1 cellular context compared by ENCODE assay signal in the genomic region with DNA sequence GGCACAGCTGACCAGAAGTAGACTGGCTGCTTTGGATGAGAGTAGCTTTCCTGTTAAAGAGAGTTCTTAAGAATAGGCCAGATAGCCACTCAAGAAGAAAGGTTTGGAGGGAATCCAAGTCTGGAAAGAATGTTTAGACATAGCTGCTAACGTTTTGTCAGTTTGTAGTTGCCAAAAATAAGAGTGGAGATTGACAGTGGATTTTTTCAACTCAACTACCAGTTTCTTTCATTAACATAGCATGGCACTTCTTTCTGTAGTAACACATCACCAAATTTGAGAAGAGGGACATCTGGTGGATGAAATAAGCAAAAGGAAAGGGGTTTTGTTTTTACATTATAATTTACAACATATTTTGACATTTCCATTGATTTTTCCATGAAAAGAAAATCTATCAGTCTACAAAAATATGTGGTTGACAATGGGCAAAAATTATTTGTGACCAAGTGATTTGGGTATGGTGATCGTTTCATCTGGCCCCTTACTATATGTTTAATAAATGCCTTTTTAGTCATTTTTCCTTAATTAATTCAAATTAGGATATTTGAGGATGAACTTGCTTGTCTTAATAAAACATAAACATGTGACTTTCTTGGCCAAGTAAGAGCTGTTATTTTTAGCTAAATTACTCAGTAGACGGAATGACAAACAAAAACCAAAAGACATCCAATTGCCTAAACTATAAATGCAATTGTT.
TF ChIP-seq lines count a peak whose summit lies in the region.

No MANE protein-coding gene starts in this region.

TF ChIP-seq in K562, 482 proteins besides CTCF, POLR2A, EP300 and RAD21 (continued from another document):
- TF ChIP-seq, protein P1, sequence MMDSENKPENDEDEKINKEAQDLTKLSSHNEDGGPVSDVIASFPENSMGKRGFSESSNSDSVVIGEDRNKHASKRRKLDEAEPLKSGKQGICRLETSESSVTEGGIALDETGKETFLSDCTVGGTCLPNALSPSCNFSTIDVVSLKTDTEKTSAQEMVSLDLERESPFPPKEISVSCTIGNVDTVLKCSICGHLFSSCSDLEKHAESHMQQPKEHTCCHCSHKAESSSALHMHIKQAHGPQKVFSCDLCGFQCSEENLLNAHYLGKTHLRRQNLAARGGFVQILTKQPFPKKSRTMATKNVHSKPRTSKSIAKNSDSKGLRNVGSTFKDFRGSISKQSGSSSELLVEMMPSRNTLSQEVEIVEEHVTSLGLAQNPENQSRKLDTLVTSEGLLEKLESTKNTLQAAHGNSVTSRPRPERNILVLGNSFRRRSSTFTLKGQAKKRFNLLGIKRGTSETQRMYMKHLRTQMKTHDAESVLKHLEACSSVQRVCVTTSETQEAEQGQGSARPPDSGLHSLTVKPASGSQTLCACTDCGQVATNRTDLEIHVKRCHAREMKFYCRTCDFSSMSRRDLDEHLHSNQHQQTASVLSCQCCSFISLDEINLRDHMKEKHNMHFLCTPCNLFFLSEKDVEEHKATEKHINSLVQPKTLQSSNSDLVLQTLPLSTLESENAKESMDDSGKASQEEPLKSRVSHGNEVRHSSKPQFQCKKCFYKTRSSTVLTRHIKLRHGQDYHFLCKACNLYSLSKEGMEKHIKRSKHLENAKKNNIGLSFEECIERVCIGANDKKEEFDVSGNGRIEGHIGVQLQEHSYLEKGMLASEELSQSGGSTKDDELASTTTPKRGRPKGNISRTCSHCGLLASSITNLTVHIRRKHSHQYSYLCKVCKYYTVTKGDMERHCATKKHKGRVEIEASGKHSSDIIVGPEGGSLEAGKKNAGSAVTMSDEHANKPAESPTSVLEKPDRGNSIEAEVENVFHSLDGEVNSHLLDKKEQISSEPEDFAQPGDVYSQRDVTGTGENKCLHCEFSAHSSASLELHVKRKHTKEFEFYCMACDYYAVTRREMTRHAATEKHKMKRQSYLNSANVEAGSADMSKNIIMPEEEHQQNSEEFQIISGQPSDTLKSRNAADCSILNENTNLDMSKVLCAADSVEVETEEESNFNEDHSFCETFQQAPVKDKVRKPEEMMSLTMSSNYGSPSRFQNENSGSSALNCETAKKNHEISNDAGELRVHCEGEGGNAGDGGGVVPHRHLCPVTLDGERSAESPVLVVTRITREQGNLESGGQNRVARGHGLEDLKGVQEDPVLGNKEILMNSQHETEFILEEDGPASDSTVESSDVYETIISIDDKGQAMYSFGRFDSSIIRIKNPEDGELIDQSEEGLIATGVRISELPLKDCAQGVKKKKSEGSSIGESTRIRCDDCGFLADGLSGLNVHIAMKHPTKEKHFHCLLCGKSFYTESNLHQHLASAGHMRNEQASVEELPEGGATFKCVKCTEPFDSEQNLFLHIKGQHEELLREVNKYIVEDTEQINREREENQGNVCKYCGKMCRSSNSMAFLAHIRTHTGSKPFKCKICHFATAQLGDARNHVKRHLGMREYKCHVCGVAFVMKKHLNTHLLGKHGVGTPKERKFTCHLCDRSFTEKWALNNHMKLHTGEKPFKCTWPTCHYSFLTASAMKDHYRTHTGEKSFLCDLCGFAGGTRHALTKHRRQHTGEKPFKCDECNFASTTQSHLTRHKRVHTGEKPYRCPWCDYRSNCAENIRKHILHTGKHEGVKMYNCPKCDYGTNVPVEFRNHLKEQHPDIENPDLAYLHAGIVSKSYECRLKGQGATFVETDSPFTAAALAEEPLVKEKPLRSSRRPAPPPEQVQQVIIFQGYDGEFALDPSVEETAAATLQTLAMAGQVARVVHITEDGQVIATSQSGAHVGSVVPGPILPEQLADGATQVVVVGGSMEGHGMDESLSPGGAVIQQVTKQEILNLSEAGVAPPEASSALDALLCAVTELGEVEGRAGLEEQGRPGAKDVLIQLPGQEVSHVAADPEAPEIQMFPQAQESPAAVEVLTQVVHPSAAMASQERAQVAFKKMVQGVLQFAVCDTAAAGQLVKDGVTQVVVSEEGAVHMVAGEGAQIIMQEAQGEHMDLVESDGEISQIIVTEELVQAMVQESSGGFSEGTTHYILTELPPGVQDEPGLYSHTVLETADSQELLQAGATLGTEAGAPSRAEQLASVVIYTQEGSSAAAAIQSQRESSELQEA (IDR thresholded peaks at IDR 0.05; ENCODE audit: low read depth), result no peak
- TF ChIP-seq, protein P2, sequence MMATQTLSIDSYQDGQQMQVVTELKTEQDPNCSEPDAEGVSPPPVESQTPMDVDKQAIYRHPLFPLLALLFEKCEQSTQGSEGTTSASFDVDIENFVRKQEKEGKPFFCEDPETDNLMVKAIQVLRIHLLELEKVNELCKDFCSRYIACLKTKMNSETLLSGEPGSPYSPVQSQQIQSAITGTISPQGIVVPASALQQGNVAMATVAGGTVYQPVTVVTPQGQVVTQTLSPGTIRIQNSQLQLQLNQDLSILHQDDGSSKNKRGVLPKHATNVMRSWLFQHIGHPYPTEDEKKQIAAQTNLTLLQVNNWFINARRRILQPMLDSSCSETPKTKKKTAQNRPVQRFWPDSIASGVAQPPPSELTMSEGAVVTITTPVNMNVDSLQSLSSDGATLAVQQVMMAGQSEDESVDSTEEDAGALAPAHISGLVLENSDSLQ (IDR thresholded peaks at IDR 0.05), result peak; percentile 40
- no peak for TF ChIP-seq ZNF133 (CRISPR knock-in tag; IDR thresholded peaks at IDR 0.05)
- TF ChIP-seq HMG20B (CRISPR knock-in tag; IDR thresholded peaks at IDR 0.05), result no peak
- TF ChIP-seq, protein P3, sequence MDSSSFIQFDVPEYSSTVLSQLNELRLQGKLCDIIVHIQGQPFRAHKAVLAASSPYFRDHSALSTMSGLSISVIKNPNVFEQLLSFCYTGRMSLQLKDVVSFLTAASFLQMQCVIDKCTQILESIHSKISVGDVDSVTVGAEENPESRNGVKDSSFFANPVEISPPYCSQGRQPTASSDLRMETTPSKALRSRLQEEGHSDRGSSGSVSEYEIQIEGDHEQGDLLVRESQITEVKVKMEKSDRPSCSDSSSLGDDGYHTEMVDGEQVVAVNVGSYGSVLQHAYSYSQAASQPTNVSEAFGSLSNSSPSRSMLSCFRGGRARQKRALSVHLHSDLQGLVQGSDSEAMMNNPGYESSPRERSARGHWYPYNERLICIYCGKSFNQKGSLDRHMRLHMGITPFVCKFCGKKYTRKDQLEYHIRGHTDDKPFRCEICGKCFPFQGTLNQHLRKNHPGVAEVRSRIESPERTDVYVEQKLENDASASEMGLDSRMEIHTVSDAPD (CRISPR knock-in tag; IDR thresholded peaks at IDR 0.05), result no peak
- TF ChIP-seq ZNF212 (CRISPR knock-in tag; IDR thresholded peaks at IDR 0.05), result no peak
- no peak for TF ChIP-seq SNIP1 (IDR thresholded peaks at IDR 0.05; ENCODE audit: low read depth)
- TF ChIP-seq, protein P4, sequence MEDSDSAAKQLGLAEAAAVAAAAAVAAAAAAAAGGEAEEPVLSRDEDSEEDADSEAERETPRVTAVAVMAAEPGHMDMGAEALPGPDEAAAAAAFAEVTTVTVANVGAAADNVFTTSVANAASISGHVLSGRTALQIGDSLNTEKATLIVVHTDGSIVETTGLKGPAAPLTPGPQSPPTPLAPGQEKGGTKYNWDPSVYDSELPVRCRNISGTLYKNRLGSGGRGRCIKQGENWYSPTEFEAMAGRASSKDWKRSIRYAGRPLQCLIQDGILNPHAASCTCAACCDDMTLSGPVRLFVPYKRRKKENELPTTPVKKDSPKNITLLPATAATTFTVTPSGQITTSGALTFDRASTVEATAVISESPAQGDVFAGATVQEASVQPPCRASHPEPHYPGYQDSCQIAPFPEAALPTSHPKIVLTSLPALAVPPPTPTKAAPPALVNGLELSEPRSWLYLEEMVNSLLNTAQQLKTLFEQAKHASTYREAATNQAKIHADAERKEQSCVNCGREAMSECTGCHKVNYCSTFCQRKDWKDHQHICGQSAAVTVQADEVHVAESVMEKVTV (CRISPR knock-in tag; IDR thresholded peaks at IDR 0.05), result peak; percentile 63
- TF ChIP-seq FOXJ3 (CRISPR knock-in tag; IDR thresholded peaks at IDR 0.05), result no peak
- TF ChIP-seq MCM7 (IDR thresholded peaks at IDR 0.05), result no peak
- no peak for TF ChIP-seq MYC (IDR thresholded peaks at IDR 0.05; ENCODE audit: low read depth, low read length)
- no peak for TF ChIP-seq MYC (CRISPR knock-in tag; IDR thresholded peaks at IDR 0.05; ENCODE audit: borderline replicate concordance, low read depth)
- TF ChIP-seq PBX2 (CRISPR knock-in tag; IDR thresholded peaks at IDR 0.05; ENCODE audit: low read depth), result no peak
- peak; percentile 83 for TF ChIP-seq PBX2 (tag; conservative IDR thresholded peaks at IDR 0.05; ENCODE audit: low read depth)
- TF ChIP-seq MEIS2 (IDR thresholded peaks at IDR 0.05; ENCODE audit: partially characterized antibody), result peak; percentile 83
- no peak for TF ChIP-seq ZNF23 (CRISPR knock-in tag; IDR thresholded peaks at IDR 0.05)
TF ChIP-seq in K562: peak in this region for 5.
